2 cellular contexts compared by ENCODE assay signal in the genomic region with DNA sequence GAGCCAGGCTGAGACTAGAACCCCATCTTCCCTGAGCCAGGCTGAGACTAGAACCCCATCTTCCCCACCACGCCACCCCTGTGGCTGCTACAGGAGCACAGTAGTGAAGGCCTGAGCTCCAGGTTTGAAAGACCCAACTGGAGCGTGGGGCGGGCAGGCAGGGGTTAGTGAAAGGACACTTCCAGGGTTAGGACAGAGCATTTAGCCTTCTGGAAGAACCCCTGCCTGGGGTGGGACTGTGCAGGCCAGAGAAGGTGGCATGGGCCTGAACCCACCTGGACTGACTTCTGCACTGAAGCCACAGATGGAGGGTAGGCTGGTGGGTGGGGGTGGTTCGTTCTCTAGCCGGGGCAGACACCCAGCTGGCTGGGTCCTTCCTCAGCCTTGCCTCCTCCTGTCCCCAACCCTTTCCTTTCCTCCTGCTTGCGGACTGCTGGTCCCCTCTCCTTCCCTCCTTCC.
TF ChIP-seq lines count a peak whose summit lies in the region.

No MANE protein-coding gene starts in this region.

TF ChIP-seq in liver, 16 proteins besides CTCF, POLR2A, EP300 and RAD21:
- TF ChIP-seq FOXA2 (IDR thresholded peaks at IDR 0.05) (no peak), HNF4A (conservative IDR thresholded peaks at IDR 0.05) (no peak), YY1 (IDR thresholded peaks at IDR 0.05) (no peak), SP1 (IDR thresholded peaks at IDR 0.05) (no peak), NR2F2 (IDR thresholded peaks at IDR 0.05) (no peak), GABPA (IDR thresholded peaks at IDR 0.05 in 1 of 2, conservative IDR thresholded peaks at IDR 0.05 in 1 of 2) (no peak), JUND (IDR thresholded peaks at IDR 0.05) (no peak), HNF4G (IDR thresholded peaks at IDR 0.05) (no peak), FOXA1 (IDR thresholded peaks at IDR 0.05) (no peak), EGR1 (IDR thresholded peaks at IDR 0.05; ENCODE audit: low read depth in 2 of 2) (no peak), RXRA (IDR thresholded peaks at IDR 0.05) (no peak), TAF1 (conservative IDR thresholded peaks at IDR 0.05) (no peak)
- TF ChIP-seq, protein P1, sequence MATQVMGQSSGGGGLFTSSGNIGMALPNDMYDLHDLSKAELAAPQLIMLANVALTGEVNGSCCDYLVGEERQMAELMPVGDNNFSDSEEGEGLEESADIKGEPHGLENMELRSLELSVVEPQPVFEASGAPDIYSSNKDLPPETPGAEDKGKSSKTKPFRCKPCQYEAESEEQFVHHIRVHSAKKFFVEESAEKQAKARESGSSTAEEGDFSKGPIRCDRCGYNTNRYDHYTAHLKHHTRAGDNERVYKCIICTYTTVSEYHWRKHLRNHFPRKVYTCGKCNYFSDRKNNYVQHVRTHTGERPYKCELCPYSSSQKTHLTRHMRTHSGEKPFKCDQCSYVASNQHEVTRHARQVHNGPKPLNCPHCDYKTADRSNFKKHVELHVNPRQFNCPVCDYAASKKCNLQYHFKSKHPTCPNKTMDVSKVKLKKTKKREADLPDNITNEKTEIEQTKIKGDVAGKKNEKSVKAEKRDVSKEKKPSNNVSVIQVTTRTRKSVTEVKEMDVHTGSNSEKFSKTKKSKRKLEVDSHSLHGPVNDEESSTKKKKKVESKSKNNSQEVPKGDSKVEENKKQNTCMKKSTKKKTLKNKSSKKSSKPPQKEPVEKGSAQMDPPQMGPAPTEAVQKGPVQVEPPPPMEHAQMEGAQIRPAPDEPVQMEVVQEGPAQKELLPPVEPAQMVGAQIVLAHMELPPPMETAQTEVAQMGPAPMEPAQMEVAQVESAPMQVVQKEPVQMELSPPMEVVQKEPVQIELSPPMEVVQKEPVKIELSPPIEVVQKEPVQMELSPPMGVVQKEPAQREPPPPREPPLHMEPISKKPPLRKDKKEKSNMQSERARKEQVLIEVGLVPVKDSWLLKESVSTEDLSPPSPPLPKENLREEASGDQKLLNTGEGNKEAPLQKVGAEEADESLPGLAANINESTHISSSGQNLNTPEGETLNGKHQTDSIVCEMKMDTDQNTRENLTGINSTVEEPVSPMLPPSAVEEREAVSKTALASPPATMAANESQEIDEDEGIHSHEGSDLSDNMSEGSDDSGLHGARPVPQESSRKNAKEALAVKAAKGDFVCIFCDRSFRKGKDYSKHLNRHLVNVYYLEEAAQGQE (IDR thresholded peaks at IDR 0.05) = no peak
- TF ChIP-seq, protein P2, sequence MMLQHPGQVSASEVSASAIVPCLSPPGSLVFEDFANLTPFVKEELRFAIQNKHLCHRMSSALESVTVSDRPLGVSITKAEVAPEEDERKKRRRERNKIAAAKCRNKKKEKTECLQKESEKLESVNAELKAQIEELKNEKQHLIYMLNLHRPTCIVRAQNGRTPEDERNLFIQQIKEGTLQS (IDR thresholded peaks at IDR 0.05) = no peak
- TF ChIP-seq, protein P3, sequence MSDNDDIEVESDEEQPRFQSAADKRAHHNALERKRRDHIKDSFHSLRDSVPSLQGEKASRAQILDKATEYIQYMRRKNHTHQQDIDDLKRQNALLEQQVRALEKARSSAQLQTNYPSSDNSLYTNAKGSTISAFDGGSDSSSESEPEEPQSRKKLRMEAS (IDR thresholded peaks at IDR 0.05) = no peak
- TF ChIP-seq, protein P4, sequence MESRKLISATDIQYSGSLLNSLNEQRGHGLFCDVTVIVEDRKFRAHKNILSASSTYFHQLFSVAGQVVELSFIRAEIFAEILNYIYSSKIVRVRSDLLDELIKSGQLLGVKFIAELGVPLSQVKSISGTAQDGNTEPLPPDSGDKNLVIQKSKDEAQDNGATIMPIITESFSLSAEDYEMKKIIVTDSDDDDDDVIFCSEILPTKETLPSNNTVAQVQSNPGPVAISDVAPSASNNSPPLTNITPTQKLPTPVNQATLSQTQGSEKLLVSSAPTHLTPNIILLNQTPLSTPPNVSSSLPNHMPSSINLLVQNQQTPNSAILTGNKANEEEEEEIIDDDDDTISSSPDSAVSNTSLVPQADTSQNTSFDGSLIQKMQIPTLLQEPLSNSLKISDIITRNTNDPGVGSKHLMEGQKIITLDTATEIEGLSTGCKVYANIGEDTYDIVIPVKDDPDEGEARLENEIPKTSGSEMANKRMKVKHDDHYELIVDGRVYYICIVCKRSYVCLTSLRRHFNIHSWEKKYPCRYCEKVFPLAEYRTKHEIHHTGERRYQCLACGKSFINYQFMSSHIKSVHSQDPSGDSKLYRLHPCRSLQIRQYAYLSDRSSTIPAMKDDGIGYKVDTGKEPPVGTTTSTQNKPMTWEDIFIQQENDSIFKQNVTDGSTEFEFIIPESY (IDR thresholded peaks at IDR 0.05) = no peak

TF ChIP-seq in WTC11, 78 proteins besides CTCF, POLR2A, EP300 and RAD21:
- TF ChIP-seq HMGA2 (CRISPR knock-in tag; IDR thresholded peaks at IDR 0.05) (no peak), ZNF138 (CRISPR knock-in tag; conservative IDR thresholded peaks at IDR 0.05) (no peak), TCF7 (CRISPR knock-in tag; IDR thresholded peaks at IDR 0.05; ENCODE audit: low read depth) (no peak), EMX1 (CRISPR knock-in tag; IDR thresholded peaks at IDR 0.05) (no peak), CREM (CRISPR knock-in tag; IDR thresholded peaks at IDR 0.05) (no peak), TEAD4 (CRISPR knock-in tag; IDR thresholded peaks at IDR 0.05) (no peak), IRF2 (CRISPR knock-in tag; IDR thresholded peaks at IDR 0.05; ENCODE audit: borderline replicate concordance, low read depth) (no peak), ZBTB21 (CRISPR knock-in tag; IDR thresholded peaks at IDR 0.05; ENCODE audit: borderline replicate concordance) (no peak), TEAD1 (CRISPR knock-in tag; IDR thresholded peaks at IDR 0.05) (no peak), SMAD3 (CRISPR knock-in tag; IDR thresholded peaks at IDR 0.05; ENCODE audit: borderline replicate concordance) (no peak), ZNF317 (CRISPR knock-in tag; IDR thresholded peaks at IDR 0.05; ENCODE audit: borderline replicate concordance, low read depth) (no peak), CREB1 (CRISPR knock-in tag; IDR thresholded peaks at IDR 0.05) (no peak), ZNF219 (CRISPR knock-in tag; IDR thresholded peaks at IDR 0.05; ENCODE audit: borderline replicate concordance) (no peak)
- TF ChIP-seq, protein P5, sequence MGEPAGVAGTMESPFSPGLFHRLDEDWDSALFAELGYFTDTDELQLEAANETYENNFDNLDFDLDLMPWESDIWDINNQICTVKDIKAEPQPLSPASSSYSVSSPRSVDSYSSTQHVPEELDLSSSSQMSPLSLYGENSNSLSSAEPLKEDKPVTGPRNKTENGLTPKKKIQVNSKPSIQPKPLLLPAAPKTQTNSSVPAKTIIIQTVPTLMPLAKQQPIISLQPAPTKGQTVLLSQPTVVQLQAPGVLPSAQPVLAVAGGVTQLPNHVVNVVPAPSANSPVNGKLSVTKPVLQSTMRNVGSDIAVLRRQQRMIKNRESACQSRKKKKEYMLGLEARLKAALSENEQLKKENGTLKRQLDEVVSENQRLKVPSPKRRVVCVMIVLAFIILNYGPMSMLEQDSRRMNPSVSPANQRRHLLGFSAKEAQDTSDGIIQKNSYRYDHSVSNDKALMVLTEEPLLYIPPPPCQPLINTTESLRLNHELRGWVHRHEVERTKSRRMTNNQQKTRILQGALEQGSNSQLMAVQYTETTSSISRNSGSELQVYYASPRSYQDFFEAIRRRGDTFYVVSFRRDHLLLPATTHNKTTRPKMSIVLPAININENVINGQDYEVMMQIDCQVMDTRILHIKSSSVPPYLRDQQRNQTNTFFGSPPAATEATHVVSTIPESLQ (CRISPR knock-in tag; IDR thresholded peaks at IDR 0.05) = no peak
- TF ChIP-seq, protein P6, sequence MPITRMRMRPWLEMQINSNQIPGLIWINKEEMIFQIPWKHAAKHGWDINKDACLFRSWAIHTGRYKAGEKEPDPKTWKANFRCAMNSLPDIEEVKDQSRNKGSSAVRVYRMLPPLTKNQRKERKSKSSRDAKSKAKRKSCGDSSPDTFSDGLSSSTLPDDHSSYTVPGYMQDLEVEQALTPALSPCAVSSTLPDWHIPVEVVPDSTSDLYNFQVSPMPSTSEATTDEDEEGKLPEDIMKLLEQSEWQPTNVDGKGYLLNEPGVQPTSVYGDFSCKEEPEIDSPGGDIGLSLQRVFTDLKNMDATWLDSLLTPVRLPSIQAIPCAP (CRISPR knock-in tag; IDR thresholded peaks at IDR 0.05) = no peak
- TF ChIP-seq, protein P7, sequence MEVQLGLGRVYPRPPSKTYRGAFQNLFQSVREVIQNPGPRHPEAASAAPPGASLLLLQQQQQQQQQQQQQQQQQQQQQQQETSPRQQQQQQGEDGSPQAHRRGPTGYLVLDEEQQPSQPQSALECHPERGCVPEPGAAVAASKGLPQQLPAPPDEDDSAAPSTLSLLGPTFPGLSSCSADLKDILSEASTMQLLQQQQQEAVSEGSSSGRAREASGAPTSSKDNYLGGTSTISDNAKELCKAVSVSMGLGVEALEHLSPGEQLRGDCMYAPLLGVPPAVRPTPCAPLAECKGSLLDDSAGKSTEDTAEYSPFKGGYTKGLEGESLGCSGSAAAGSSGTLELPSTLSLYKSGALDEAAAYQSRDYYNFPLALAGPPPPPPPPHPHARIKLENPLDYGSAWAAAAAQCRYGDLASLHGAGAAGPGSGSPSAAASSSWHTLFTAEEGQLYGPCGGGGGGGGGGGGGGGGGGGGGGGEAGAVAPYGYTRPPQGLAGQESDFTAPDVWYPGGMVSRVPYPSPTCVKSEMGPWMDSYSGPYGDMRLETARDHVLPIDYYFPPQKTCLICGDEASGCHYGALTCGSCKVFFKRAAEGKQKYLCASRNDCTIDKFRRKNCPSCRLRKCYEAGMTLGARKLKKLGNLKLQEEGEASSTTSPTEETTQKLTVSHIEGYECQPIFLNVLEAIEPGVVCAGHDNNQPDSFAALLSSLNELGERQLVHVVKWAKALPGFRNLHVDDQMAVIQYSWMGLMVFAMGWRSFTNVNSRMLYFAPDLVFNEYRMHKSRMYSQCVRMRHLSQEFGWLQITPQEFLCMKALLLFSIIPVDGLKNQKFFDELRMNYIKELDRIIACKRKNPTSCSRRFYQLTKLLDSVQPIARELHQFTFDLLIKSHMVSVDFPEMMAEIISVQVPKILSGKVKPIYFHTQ (CRISPR knock-in tag; IDR thresholded peaks at IDR 0.05) = no peak
- TF ChIP-seq, protein P8, sequence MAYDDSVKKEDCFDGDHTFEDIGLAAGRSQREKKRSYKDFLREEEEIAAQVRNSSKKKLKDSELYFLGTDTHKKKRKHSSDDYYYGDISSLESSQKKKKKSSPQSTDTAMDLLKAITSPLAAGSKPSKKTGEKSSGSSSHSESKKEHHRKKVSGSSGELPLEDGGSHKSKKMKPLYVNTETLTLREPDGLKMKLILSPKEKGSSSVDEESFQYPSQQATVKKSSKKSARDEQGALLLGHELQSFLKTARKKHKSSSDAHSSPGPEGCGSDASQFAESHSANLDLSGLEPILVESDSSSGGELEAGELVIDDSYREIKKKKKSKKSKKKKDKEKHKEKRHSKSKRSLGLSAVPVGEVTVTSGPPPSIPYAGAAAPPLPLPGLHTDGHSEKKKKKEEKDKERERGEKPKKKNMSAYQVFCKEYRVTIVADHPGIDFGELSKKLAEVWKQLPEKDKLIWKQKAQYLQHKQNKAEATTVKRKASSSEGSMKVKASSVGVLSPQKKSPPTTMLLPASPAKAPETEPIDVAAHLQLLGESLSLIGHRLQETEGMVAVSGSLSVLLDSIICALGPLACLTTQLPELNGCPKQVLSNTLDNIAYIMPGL (CRISPR knock-in tag; IDR thresholded peaks at IDR 0.05) = no peak
